Comparison of ENCODE assay signal across 9 cellular contexts in genomic region chr14:24481622-24482324, GRCh38. TPM values are rescaled to one million over a fixed set of nuclear protein-coding genes. Genes with fewer than 3 reads are reported as not detected.
DNase-seq lines count a peak whose midpoint lies in the region; ATAC-seq lines count a peak whose summit lies in the region.
"Had no signal": no experiment of that assay in that cellular context is flagged by ENCODE, and none has a peak within 500 bp of the region (broad histone marks: within the 10 kb centered on the region; RNA-seq: fewer than 3 reads in every experiment).

No MANE protein-coding gene starts in this region.

- no peaks in the 10 kb centered on the region for H3K9me3 Mint-ChIP-seq in stimulated activated memory B cell treated with anti-CD40 and anti-IgM and Interleukin-4, amounts not matched to agents 10 μg/mL and 1 μg/mL and 100 μg/mL, for 72 hours

- H3K9me3 ChIP-seq in BLaER1 treated with 17β-estradiol and CSF1 and Interleukin-3, amounts not matched to agents 10 nM and 100 nM (replicated peaks in 1 of 11) = peaks cover 0 to 16% (median 6%) of the 10 kb centered on the region in 11 experiments; a peak in 12 of 22 replicates
- H3K9me3 ChIP-seq in SJCRH30 (replicated peaks) = no peaks in the 10 kb centered on the region
- H3K9me3 ChIP-seq in adipocyte (ENCODE audit: control insufficient read depth, low read length) = no peaks in the 10 kb centered on the region

- H3K27me3 Mint-ChIP-seq in stimulated activated memory B cell treated with anti-CD40 and anti-IgM and Interleukin-4, amounts not matched to agents 10 μg/mL and 1 μg/mL and 100 μg/mL, for 72 hours = no peaks in the 10 kb centered on the region

- H3K4me3 ChIP-seq in BLaER1 treated with 17β-estradiol and CSF1 and Interleukin-3, amounts not matched to agents 10 nM and 100 nM = peak overlapping the region in 1 of 10 experiments; percentile 11; a peak in 1 of 20 replicates
- H3K4me3 ChIP-seq in SJCRH30 = no peak overlapping the region
- H3K4me3 ChIP-seq in adipocyte (ENCODE audit: low read length) = no peak overlapping the region

- peak overlapping the region; percentile 68 for H3K4me3 Mint-ChIP-seq in stimulated activated memory B cell treated with anti-CD40 and anti-IgM and Interleukin-4, amounts not matched to agents 10 μg/mL and 1 μg/mL and 100 μg/mL, for 72 hours

- H4K20me1 ChIP-seq in BLaER1 treated with 17β-estradiol and CSF1 and Interleukin-3, amounts not matched to agents 10 nM and 100 nM = 0 out of 22 replicates have a peak, but pooled peaks cover 0 to 4% (median 0%) of the 10 kb centered on the region in 11 experiments

- no peaks in the 10 kb centered on the region for H3K36me3 ChIP-seq in BLaER1 treated with 17β-estradiol and CSF1 and Interleukin-3, amounts not matched to agents 10 nM and 100 nM
- H3K36me3 ChIP-seq in SJCRH30 = no peaks in the 10 kb centered on the region
- H3K36me3 ChIP-seq in adipocyte (ENCODE audit: control insufficient read depth, insufficient read depth, low read length, severe bottlenecking) = no peaks in the 10 kb centered on the region

- peaks cover 21% of the 10 kb centered on the region for H3K4me1 Mint-ChIP-seq in stimulated activated memory B cell treated with anti-CD40 and anti-IgM and Interleukin-4, amounts not matched to agents 10 μg/mL and 1 μg/mL and 100 μg/mL, for 72 hours

- H3K27me3 ChIP-seq in BLaER1 treated with 17β-estradiol and CSF1 and Interleukin-3, amounts not matched to agents 10 nM and 100 nM = no peaks in the 10 kb centered on the region
- H3K27me3 ChIP-seq in SJCRH30 (no peaks in the 10 kb centered on the region), adipocyte (replicated peaks; ENCODE audit: control insufficient read depth, insufficient read depth, low read length) (no peaks in the 10 kb centered on the region)

- H3K4me2 ChIP-seq in BLaER1 treated with 17β-estradiol and CSF1 and Interleukin-3, amounts not matched to agents 10 nM and 100 nM = peak overlapping the region in 10 of 11 experiments; percentile 10 to 55 (median 31); a peak in 11 of 22 replicates

- peak; percentile 58 for ATAC-seq in GM18520 (IDR thresholded peaks at IDR 0.05; ENCODE audit: unreplicated experiment)
- peak; percentile 82 for ATAC-seq in HG03378 (IDR thresholded peaks at IDR 0.05; ENCODE audit: unreplicated experiment)
- peak; percentile 89 for ATAC-seq in stimulated activated memory B cell treated with anti-CD40 and anti-IgM and Interleukin-4, amounts not matched to agents 10 μg/mL and 1 μg/mL and 100 μg/mL, for 72 hours

- DNase-seq in SJCRH30 (peak; percentile 38 to 57), adipocyte (ENCODE audit: low read depth) (peak; percentile 13), kidney tubule cell (ENCODE audit: low spot score) (peak; percentile 35), NCI-H1417 treated with DMSO at 0.1 percent for 48 hours (lab: John Stamatoyannopoulos, UW) (no peak)

- peak overlapping the region; percentile 71 for H3K27ac Mint-ChIP-seq in stimulated activated memory B cell treated with anti-CD40 and anti-IgM and Interleukin-4, amounts not matched to agents 10 μg/mL and 1 μg/mL and 100 μg/mL, for 72 hours

- peaks cover 23 to 33% (median 27%) of the 10 kb centered on the region in 10 experiments for H3K4me1 ChIP-seq in BLaER1 treated with 17β-estradiol and CSF1 and Interleukin-3, amounts not matched to agents 10 nM and 100 nM
- H3K4me1 ChIP-seq in SJCRH30 = no peaks in the 10 kb centered on the region
- no peaks in the 10 kb centered on the region for H3K4me1 ChIP-seq in adipocyte (ENCODE audit: control insufficient read depth, insufficient read depth, low read length)

- no peak overlapping the region for H3K27ac ChIP-seq in BLaER1 treated with 17β-estradiol and CSF1 and Interleukin-3, amounts not matched to agents 10 nM and 100 nM
- no peak overlapping the region for H3K27ac ChIP-seq in SJCRH30

- H3K9ac ChIP-seq in BLaER1 treated with 17β-estradiol and CSF1 and Interleukin-3, amounts not matched to agents 10 nM and 100 nM = peak overlapping the region in 2 of 11 experiments; percentile 1 to 29; a peak in 1 of 22 replicates
- no peak overlapping the region for H3K9ac ChIP-seq in adipocyte (ENCODE audit: low read length)

- H3K36me3 Mint-ChIP-seq in stimulated activated memory B cell treated with anti-CD40 and anti-IgM and Interleukin-4, amounts not matched to agents 10 μg/mL and 1 μg/mL and 100 μg/mL, for 72 hours = no peaks in the 10 kb centered on the region

RNA-seq across cellular contexts. Expression of gene CMA1, which starts 26.3 kb away (rescaled TPM):
- total RNA-seq in SJCRH30 (2014; rRNA removed; shearing (Covaris generic)) = not detected in 2 replicates
- total RNA-seq: T-helper 1 cell treated with Interleukin-12 subunit alpha and Interleukin-12 subunit beta and Interleukin-4 antibody, amounts not matched to agents 30 ng/mL and 1 ng/mL, for 36 hours had no signal

RNA-seq across cellular contexts. Expression of gene SDR39U1, which starts 39.2 kb away (rescaled TPM):
- 29.3 and 34.1 TPM in 2 replicates for total RNA-seq in SJCRH30 (2014; rRNA removed; shearing (Covaris generic))

RNA-seq across cellular contexts. Expression of gene KHNYN, which starts 52.0 kb away (rescaled TPM):
- 5.9 and 6.0 TPM in 2 replicates for total RNA-seq in SJCRH30 (2014; rRNA removed; shearing (Covaris generic))

RNA-seq across cellular contexts. Expression of gene CBLN3, which starts 52.3 kb away (rescaled TPM):
- 0.05 and 0.12 TPM in 2 replicates for total RNA-seq in SJCRH30 (2014; rRNA removed; shearing (Covaris generic))
